8 cellular contexts compared by ENCODE assay signal in genomic region chr7:25117226-25118047, GRCh38. TPM values are rescaled to one million over a fixed set of nuclear protein-coding genes. Genes with fewer than 3 reads are reported as not detected.
A peak's percentile ranks its signal among the peaks of the same experiment; 100 is the strongest.
DNase-seq lines count a peak whose midpoint lies in the region; ATAC-seq, FAIRE-seq and TF ChIP-seq lines count a peak whose summit lies in the region.

No MANE protein-coding gene starts in this region.

- H3K4me3 Mint-ChIP-seq in CD4-positive, CD25-positive, alpha-beta regulatory T cell = peak overlapping the region; percentile 20 to 77 (median 38)

- H3K36me3 Mint-ChIP-seq in CD4-positive, CD25-positive, alpha-beta regulatory T cell = peaks cover 12% of the 10 kb centered on the region

- peak; percentile 57; the same call in 1 of the 2 replicates for TF ChIP-seq POLR2A in GM12878 (IDR thresholded peaks at IDR 0.05; ENCODE audit: low read depth, low read length)

- H3K27me3 ChIP-seq in CD4-positive, CD25-positive, alpha-beta regulatory T cell (ENCODE audit: control insufficient read depth, insufficient read depth, low read length) = no peaks in the 10 kb centered on the region
- no peaks in the 10 kb centered on the region for H3K27me3 ChIP-seq in GM12878 (replicated peaks in 1 of 2; ENCODE audit: control insufficient read depth in 2 of 2, insufficient read depth in 2 of 2, low read length in 1 of 2)

- H3K4me3 ChIP-seq in CD4-positive, CD25-positive, alpha-beta regulatory T cell (ENCODE audit: low read depth, low read length) = peak overlapping the region; percentile 49
- peak overlapping the region; percentile 45 for H3K4me3 ChIP-seq in GM12878

- in situ Hi-C loops in GM12878 (cut with MboI) = no loop called here
- in situ Hi-C loops in KBM-7 (cut with MboI; ENCODE audit: low pct_unique_long_range_greater_than_20kb, low sequenced_read_pairs) = no loop called here

- no peaks in the 10 kb centered on the region for H4K20me1 ChIP-seq in GM12878 (ENCODE audit: control insufficient read depth, insufficient read depth)

- SMC1A ChIA-PET in GM12878 (lab: Charles Lee; ENCODE audit: uncharacterized antibody, unreplicated experiment) = interaction anchor here (1.0 to 4.5 kb wide), 12 partner anchors 8 to 362 kb away, joined by 3 to 31 read pairs (median 4); partner anchors contain the start of gene CYCS

- POLR2A ChIA-PET in GM12878 (lab: Charles Lee) = interaction anchor here (0.5 to 2.9 kb wide), 6 partner anchors 8 to 1172 kb away, joined by 3 to 12 read pairs (median 4); partner anchors contain the start of gene CYCS

- no peak overlapping the region for H3K27ac ChIP-seq in CD4-positive, CD25-positive, alpha-beta regulatory T cell (ENCODE audit: insufficient read depth, low read length, poor library complexity, severe bottlenecking)
- H3K27ac ChIP-seq in GM12878 (ENCODE audit: control insufficient read depth, insufficient read depth) = peak overlapping the region; percentile 90

- peak overlapping the region; percentile 59 for H3K9ac ChIP-seq in GM12878 (ENCODE audit: control insufficient read depth, insufficient read depth, low read length)

- TF ChIP-seq CTCF in GM12878 (IDR thresholded peaks at IDR 0.05 in 2 of 3, conservative IDR thresholded peaks at IDR 0.05 in 1 of 3; ENCODE audit: control insufficient read depth in 2 of 3, extremely low read depth in 1 of 3, insufficient read depth in 1 of 3, low read depth in 3 of 3, low read length in 3 of 3) = no peak

- no peak for TF ChIP-seq RAD21 in GM12878 (IDR thresholded peaks at IDR 0.05; ENCODE audit: insufficient read depth, low read depth, low read length)

- no TSS peak for BruUV-seq in GM12878 (replicated peaks; lab: Mats Ljungman, UMichigan)

- peak; percentile 79 to 92 for TF ChIP-seq EP300 in GM12878 (IDR thresholded peaks at IDR 0.05; ENCODE audit: borderline replicate concordance in 1 of 2, control insufficient read depth in 1 of 2, low read depth in 2 of 2, low read length in 2 of 2)

- peak; percentile 89 for FAIRE-seq in GM12878 (lab: Jason Lieb, UNC)

- H2AFZ ChIP-seq in GM12878 (ENCODE audit: control insufficient read depth, low read depth, low read length) = peak overlapping the region; percentile 63

- peaks cover 21 to 41% (median 25%) of the 10 kb centered on the region in 4 donors for H3K4me1 Mint-ChIP-seq in CD4-positive, CD25-positive, alpha-beta regulatory T cell

- H3K4me1 ChIP-seq in CD4-positive, CD25-positive, alpha-beta regulatory T cell (ENCODE audit: control insufficient read depth, insufficient read depth, low read length, poor library complexity, severe bottlenecking) = no peaks in the 10 kb centered on the region
- H3K4me1 ChIP-seq in GM12878 (ENCODE audit: control insufficient read depth, insufficient read depth, low read length) = peaks cover 43% of the 10 kb centered on the region

- peak overlapping the region; percentile 79 to 90 (median 82) for H3K27ac Mint-ChIP-seq in CD4-positive, CD25-positive, alpha-beta regulatory T cell

- under 1% methylated on average over 7 of the region's 7 CpGs for WGBS in GM12878 (ENCODE audit: insufficient coverage, insufficient replicate concordance, low lambda C conversion rate, missing lambda C conversion rate)

- CTCF ChIA-PET in GM12878 (lab: Yijun Ruan, JAX) = interaction anchor here (0.7 to 6.8 kb wide), 10 partner anchors 9 to 399 kb away, joined by 3 to 46 read pairs (median 4); no protein-coding TSS in a partner anchor

- intact Hi-C loops in GM12878 (cut with micrococcal nuclease; ENCODE audit: unreplicated experiment) = no loop called here

- H3K27me3 Mint-ChIP-seq in CD4-positive, CD25-positive, alpha-beta regulatory T cell = no peaks in the 10 kb centered on the region

- H3K9me3 ChIP-seq in CD4-positive, CD25-positive, alpha-beta regulatory T cell (ENCODE audit: control insufficient read depth in 2 of 2, low read length in 2 of 2) = no peaks in the 10 kb centered on the region
- H3K9me3 ChIP-seq in GM12878 (replicated peaks; ENCODE audit: control insufficient read depth, insufficient read depth, low read length) = no peaks in the 10 kb centered on the region; the same call in 1 of the 3 replicates

- H3K9me3 Mint-ChIP-seq in CD4-positive, CD25-positive, alpha-beta regulatory T cell = no peaks in the 10 kb centered on the region

- RAD21 ChIA-PET in GM12878 (lab: Charles Lee; ENCODE audit: unreplicated experiment) = interaction anchor here (1.0 to 2.3 kb wide), 7 partner anchors 8 to 296 kb away, joined by 3 to 9 read pairs (median 4); partner anchors contain the start of gene CYCS

- H3K4me2 ChIP-seq in GM12878 (ENCODE audit: control insufficient read depth, insufficient read depth) = peak overlapping the region; percentile 88

- H3K79me2 ChIP-seq in GM12878 (ENCODE audit: control insufficient read depth, insufficient read depth, low read length) = peaks cover 21% of the 10 kb centered on the region

- peak; percentile 54 to 64 for ATAC-seq in CD4-positive, CD25-positive, alpha-beta regulatory T cell (ENCODE audit: low read depth in 2 of 2)
- ATAC-seq in GM19043 (IDR thresholded peaks at IDR 0.05; ENCODE audit: low read depth, unreplicated experiment) (peak; percentile 84), HG03066 (IDR thresholded peaks at IDR 0.05; ENCODE audit: low read depth, unreplicated experiment) (peak; percentile 87), GM12878 (peak; percentile 87)

- H3K36me3 ChIP-seq in CD4-positive, CD25-positive, alpha-beta regulatory T cell (ENCODE audit: control insufficient read depth, insufficient read depth, low read length) = peaks cover 25% of the 10 kb centered on the region
- H3K36me3 ChIP-seq in GM12878 (ENCODE audit: control insufficient read depth in 2 of 2, insufficient read depth in 2 of 2, low read length in 1 of 2) = peaks cover 6 to 20% of the 10 kb centered on the region in 2 experiments

- DNase-seq in CD4-positive, CD25-positive, alpha-beta regulatory T cell = peak in 1 of 3 donors; percentile 59
- DNase-seq in GM12878 (ENCODE audit: low read depth, low spot score) (peak; percentile 91), globus pallidus (ENCODE audit: low spot score) (no peak), NCI-H526 treated with DMSO at 0.1 percent for 48 hours (lab: John Stamatoyannopoulos, UW) (no peak), KBM-7 (no peak), AML-193 (lab: John Stamatoyannopoulos, UW) (no peak)

TF ChIP-seq in GM12878, 131 proteins besides CTCF, POLR2A, EP300 and RAD21 (continues in another document):
- TF ChIP-seq POLR2AphosphoS2 (IDR thresholded peaks at IDR 0.05; ENCODE audit: low read depth, low read length) = peak; percentile 26; the same call in 1 of the 2 replicates
- TF ChIP-seq POLR2AphosphoS5 (IDR thresholded peaks at IDR 0.05; ENCODE audit: low read length) = peak; percentile 55; the same call in 1 of the 2 replicates
- TF ChIP-seq, protein P1, sequence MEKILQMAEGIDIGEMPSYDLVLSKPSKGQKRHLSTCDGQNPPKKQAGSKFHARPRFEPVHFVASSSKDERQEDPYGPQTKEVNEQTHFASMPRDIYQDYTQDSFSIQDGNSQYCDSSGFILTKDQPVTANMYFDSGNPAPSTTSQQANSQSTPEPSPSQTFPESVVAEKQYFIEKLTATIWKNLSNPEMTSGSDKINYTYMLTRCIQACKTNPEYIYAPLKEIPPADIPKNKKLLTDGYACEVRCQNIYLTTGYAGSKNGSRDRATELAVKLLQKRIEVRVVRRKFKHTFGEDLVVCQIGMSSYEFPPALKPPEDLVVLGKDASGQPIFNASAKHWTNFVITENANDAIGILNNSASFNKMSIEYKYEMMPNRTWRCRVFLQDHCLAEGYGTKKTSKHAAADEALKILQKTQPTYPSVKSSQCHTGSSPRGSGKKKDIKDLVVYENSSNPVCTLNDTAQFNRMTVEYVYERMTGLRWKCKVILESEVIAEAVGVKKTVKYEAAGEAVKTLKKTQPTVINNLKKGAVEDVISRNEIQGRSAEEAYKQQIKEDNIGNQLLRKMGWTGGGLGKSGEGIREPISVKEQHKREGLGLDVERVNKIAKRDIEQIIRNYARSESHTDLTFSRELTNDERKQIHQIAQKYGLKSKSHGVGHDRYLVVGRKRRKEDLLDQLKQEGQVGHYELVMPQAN (conservative IDR thresholded peaks at IDR 0.05) = peak; percentile 47; the same call in 1 of the 2 replicates
- TF ChIP-seq RUNX3 (IDR thresholded peaks at IDR 0.05; ENCODE audit: low read length) = peak; percentile 40; the same call in 1 of the 2 replicates
- TF ChIP-seq RB1 (IDR thresholded peaks at IDR 0.05; ENCODE audit: borderline replicate concordance) = no peak
- TF ChIP-seq HSF1 (IDR thresholded peaks at IDR 0.05; ENCODE audit: low read depth, low read length) = no peak

RNA-seq across cellular contexts. Expression of gene CYCS, which starts 7.6 kb away (rescaled TPM):
- 186 TPM for total RNA-seq in CD4-positive, CD25-positive, alpha-beta regulatory T cell
- polyA plus RNA-seq in CD4-positive, CD25-positive, alpha-beta regulatory T cell = 100 to 1,000 TPM; 119 to 161 (median 136) TPM
- 33.1 and 34.4 TPM in 2 replicates for total RNA-seq in GM12878 (2013; cell fraction: nucleolus; rRNA removed)
- total RNA-seq in GM12878 (2014; rRNA removed) (113 and 149 TPM in 2 replicates), GM12878 (2014; rRNA removed; fragmentation: Illumina TruSeq; extraction: Trizol) (199 and 221 TPM in 2 replicates), GM12878 (2021) (238 and 241 TPM in 2 replicates)
- 48.2 TPM for polyA plus RNA-seq in GM12878 (2011; ENCODE audit: low read depth)
- polyA plus RNA-seq in GM12878 (2011; rRNA removed) (150 and 272 TPM in 2 replicates), GM12878 (2014; fragmentation: Illumina TruSeq; extraction: Trizol) (475 and 485 TPM in 2 replicates), GM12878 (2014; fragmentation: Nextera tagmentation; extraction: Ambion mirVana) (100 to 1,000 TPM; 641 to 952 TPM), GM12878 (2014; rRNA removed) (130 and 188 TPM in 2 replicates), GM12878 (2016; fragmentation: Nextera tagmentation; extraction: Ambion mirVana) (100 to 1,000 TPM; 674 to 685 TPM)
- polyA plus RNA-seq in GM12878 (2011; cell fraction: cytosol; rRNA removed) = 26.3 and 38.7 TPM in 2 replicates
- polyA plus RNA-seq in GM12878 (2011; cell fraction: nucleus; rRNA removed) = 27.8 and 30.2 TPM in 2 replicates
- 110 and 115 TPM in 2 replicates for polyA plus RNA-seq in GM12878 (2012)
- polyA minus RNA-seq in GM12878 (2011; rRNA and poly(A)+ RNA removed) = 14.2 and 24.3 TPM in 2 replicates
- polyA minus RNA-seq in GM12878 (2011; cell fraction: cytosol; rRNA and poly(A)+ RNA removed) = 17.2 and 25.3 TPM in 2 replicates
- polyA minus RNA-seq in GM12878 (2011; cell fraction: nucleus; rRNA and poly(A)+ RNA removed) = 15.6 and 31.4 TPM in 2 replicates
